In the genomic region with DNA sequence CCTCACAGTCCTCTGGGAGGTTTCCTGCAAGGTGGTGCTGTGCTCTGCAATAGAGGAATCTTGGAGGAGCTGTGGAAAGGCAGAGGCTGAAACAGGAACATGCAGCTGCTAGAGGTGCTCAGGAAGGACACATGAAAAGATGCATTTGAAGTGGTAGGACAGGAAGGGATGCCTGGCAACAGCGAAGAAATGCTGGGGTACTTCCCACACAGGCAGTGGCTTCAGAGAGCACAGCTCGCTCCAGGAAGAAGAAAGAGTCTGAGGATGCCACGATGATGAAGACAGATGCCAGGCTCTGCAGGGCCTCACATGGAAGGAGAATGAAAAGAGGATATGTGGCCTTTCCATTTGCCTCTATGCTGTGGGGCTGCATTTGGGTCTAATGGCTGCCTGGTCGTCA, we compare ENCODE assay signal across 29 cellular contexts.
"Had no signal": no experiment of that assay in that cellular context is flagged by ENCODE, and none has a peak within 500 bp of the region (broad histone marks: within the 10 kb centered on the region; RNA-seq: fewer than 3 reads in every experiment).

No MANE protein-coding gene starts in this region.

- H3K9me3 Mint-ChIP-seq: activated B cell treated with CpG ODN at 0.5 μM for 24 hours; activated CD8-positive, alpha-beta T cell treated with anti-CD3 and anti-CD28 coated beads for 36 hours; activated T-cell treated with anti-CD3 and anti-CD28 coated beads, Interleukin-2, amount 50 U/mL, for 4 hours; activated T-helper 17 cell treated with anti-CD3 and anti-CD28 coated beads, Interleukin-2, amount 50 U/mL, for 72 hours; effector memory CD8-positive, alpha-beta T cell; T-helper 2 cell treated with Interferon-gamma antibody and Interleukin-4, amounts not matched to agents 5 μg/mL and 100 μg/mL, for 36 hours had no signal

- H3K4me3 Mint-ChIP-seq: activated B cell treated with CpG ODN at 0.5 μM for 24 hours; activated CD8-positive, alpha-beta T cell treated with anti-CD3 and anti-CD28 coated beads for 36 hours; activated naive CD8-positive, alpha-beta T cell; activated T-cell treated with anti-CD3 and anti-CD28 coated beads, Interleukin-2, amount 50 U/mL, for 4 hours; activated T-helper 17 cell treated with anti-CD3 and anti-CD28 coated beads, Interleukin-2, amount 50 U/mL, for 72 hours; effector memory CD8-positive, alpha-beta T cell; T-helper 17 cell; T-helper 2 cell treated with Interferon-gamma antibody and Interleukin-4, amounts not matched to agents 5 μg/mL and 100 μg/mL, for 36 hours had no signal

- DNase-seq: activated B cell treated with CpG ODN at 0.5 μM for 24 hours; activated CD4-positive, alpha-beta T cell treated with anti-CD3 and anti-CD28 coated beads for 48 hours; activated CD4-positive, alpha-beta T cell treated with anti-CD3 and anti-CD28 coated beads, Interleukin-2, amount 50 U/mL, for 1 hour; activated CD4-positive, alpha-beta T cell treated with anti-CD3 and anti-CD28 coated beads, Interleukin-2, amount 50 U/mL, for 48 hours; activated CD8-positive, alpha-beta memory T cell treated with anti-CD3 and anti-CD28 coated beads for 24 hours; activated CD8-positive, alpha-beta T cell treated with anti-CD3 and anti-CD28 coated beads for 36 hours; activated effector memory CD4-positive, alpha-beta T cell treated with Interleukin-2 at 50 U/mL for 16 hours; activated gamma-delta T cell treated with Interleukin-2 at 50 U/mL for 16 hours; activated naive CD4-positive, alpha-beta T cell treated with anti-CD3 and anti-CD28 coated beads, Interleukin-2, amount 50 U/mL, for 16 hours; activated naive CD4-positive, alpha-beta T cell treated with Interleukin-2 at 50 U/mL for 16 hours; activated T-cell treated with anti-CD3 and anti-CD28 coated beads, Interleukin-2, amount 50 U/mL, for 4 hours; amniotic stem cell; anterior cingulate cortex; brain microvascular endothelial cell; caudate nucleus; cortex of kidney; dermis blood vessel endothelial cell; effector CD4-positive, alpha-beta T cell; effector memory CD8-positive, alpha-beta T cell; foreskin fibroblast; T-helper 1 cell; T-helper 17 cell; T1000; WERI-Rb-1 had no signal

- ATAC-seq: activated CD4-positive, CD25-positive, alpha-beta regulatory T cell treated with anti-CD3 and anti-CD28 coated beads, Interleukin-2, amount 50 U/mL, for 24 hours; activated CD8-positive, alpha-beta T cell treated with anti-CD3 and anti-CD28 coated beads for 36 hours; activated T-cell treated with anti-CD3 and anti-CD28 coated beads, Interleukin-2, amount 50 U/mL, for 4 hours; activated T-helper 17 cell treated with anti-CD3 and anti-CD28 coated beads, Interleukin-2, amount 50 U/mL, for 72 hours; effector memory CD8-positive, alpha-beta T cell; T-helper 17 cell had no signal

- H3K36me3 Mint-ChIP-seq: activated naive CD8-positive, alpha-beta T cell had no signal

- H3K27me3 ChIP-seq: brain microvascular endothelial cell had no signal

- H3K27ac Mint-ChIP-seq: activated B cell treated with CpG ODN at 0.5 μM for 24 hours; activated CD8-positive, alpha-beta T cell treated with anti-CD3 and anti-CD28 coated beads for 36 hours; activated naive CD8-positive, alpha-beta T cell; activated T-helper 17 cell treated with anti-CD3 and anti-CD28 coated beads, Interleukin-2, amount 50 U/mL, for 72 hours; effector memory CD8-positive, alpha-beta T cell; T-helper 17 cell; T-helper 2 cell treated with Interferon-gamma antibody and Interleukin-4, amounts not matched to agents 5 μg/mL and 100 μg/mL, for 36 hours had no signal

- H3K36me3 ChIP-seq: brain microvascular endothelial cell, WERI-Rb-1 had no signal

- H3K27ac ChIP-seq: brain microvascular endothelial cell, epithelial cell of prostate, WERI-Rb-1 had no signal

- H3K4me1 Mint-ChIP-seq: activated B cell treated with CpG ODN at 0.5 μM for 24 hours; activated T-helper 17 cell treated with anti-CD3 and anti-CD28 coated beads, Interleukin-2, amount 50 U/mL, for 72 hours had no signal
